ENCODE assay signal across 8 cellular contexts in the genomic region with DNA sequence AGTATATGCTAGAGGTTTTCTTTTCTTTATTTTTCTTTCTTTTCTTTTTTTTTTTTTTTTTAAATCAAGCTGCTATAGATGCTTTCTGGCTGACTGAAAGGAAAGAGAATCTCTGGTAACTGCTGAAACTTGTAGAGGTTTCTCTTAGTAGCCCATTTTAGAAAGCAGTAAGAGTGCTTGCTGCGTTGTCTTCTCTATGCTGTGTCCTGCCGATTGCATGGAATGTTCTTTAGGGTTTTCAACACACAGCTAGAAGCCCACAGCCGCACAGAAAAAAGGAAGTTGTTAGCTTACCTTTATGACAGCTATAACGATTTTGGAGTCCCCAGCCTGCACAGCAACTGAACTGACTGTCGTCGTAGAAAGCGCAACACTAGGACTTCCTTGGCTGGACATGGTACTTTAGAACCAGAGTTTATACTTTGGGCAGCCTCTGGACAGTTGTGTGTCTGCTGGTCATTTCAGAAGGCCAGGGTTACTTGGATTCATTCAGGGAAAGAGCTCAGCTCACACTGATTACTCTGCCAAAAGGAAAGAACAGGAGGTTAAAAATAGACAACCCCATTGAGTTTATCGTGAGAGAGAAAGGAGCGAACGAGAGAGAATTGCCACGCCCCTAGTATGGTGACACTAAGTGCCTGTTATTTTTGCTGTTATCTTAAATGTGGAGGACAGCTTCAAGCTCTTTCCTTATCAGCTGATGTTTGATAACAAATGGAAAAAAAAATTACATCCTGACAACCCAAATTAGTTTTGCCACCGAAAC. TPM values are rescaled to one million over a fixed set of nuclear protein-coding genes. Genes with fewer than 3 reads are reported as not detected.
A peak's percentile ranks its signal among the peaks of the same experiment; 100 is the strongest.
DNase-seq lines count a peak whose midpoint lies in the region; ATAC-seq and TF ChIP-seq lines count a peak whose summit lies in the region.

TSS of gene CCDC141 (minus strand) at position 592 of the 766 bp plus-strand sequence. CDS start at position 396, 196 bp downstream.

- intact Hi-C loops in mucosa of descending colon (cut with DNase I, micrococcal nuclease), result no loop called here

- H3K4me3 ChIP-seq in GM12865 (ENCODE audit: low read depth, low read length) (peak within 1 kb of the TSS; percentile 68), HUES48 (ENCODE audit: low read depth, low read length) (peak within 1 kb of the TSS; percentile 46), mucosa of descending colon (no peak within 1 kb of the TSS)

- no peaks in the 10 kb centered on the region for H3K9me3 Mint-ChIP-seq in activated naive CD4-positive, alpha-beta T cell treated with anti-CD3 and anti-CD28 coated beads, Interleukin-2, amount 50 U/mL, for 72 hours

- peak within 1 kb of the TSS; percentile 31 for H3K27ac ChIP-seq in HUES48 (ENCODE audit: low read depth, low read length)

- H3K9me3 ChIP-seq in HUES48 (ENCODE audit: control insufficient read depth, insufficient read depth, low read length) (no peaks in the 10 kb centered on the region), mucosa of descending colon (no peaks in the 10 kb centered on the region)

- no peaks in the 10 kb centered on the region for H3K27me3 ChIP-seq in HUES48 (ENCODE audit: control insufficient read depth, insufficient read depth, low read length)

- H3K36me3 ChIP-seq in HUES48 (ENCODE audit: control insufficient read depth, insufficient read depth, low read length) (peaks cover 9% of the 10 kb centered on the region), mucosa of descending colon (ENCODE audit: low read depth) (no peaks in the 10 kb centered on the region)

- DNase-seq in GM12865 (ENCODE audit: low read depth), result peak; percentile 52
- peak in 1 of 2 donors; percentile 21 for DNase-seq in activated naive CD4-positive, alpha-beta T cell treated with anti-CD3 and anti-CD28 coated beads, Interleukin-2, amount 50 U/mL, for 72 hours (ENCODE audit: low spot score in 2 of 2)
- DNase-seq in mucosa of descending colon, result peak in 1 of 3 donors; percentile 13
- DNase-seq in NCI-H526 (lab: John Stamatoyannopoulos, UW), result no peak
- no peak for DNase-seq in NCI-H1930 (lab: John Stamatoyannopoulos, UW)
- DNase-seq in activated effector memory CD4-positive, alpha-beta T cell treated with anti-CD3 and anti-CD28 coated beads, Interleukin-2, amount 50 U/mL, for 16 hours, result no peak

- H3K36me3 Mint-ChIP-seq in activated naive CD4-positive, alpha-beta T cell treated with anti-CD3 and anti-CD28 coated beads, Interleukin-2, amount 50 U/mL, for 72 hours, result peaks cover 0 to 5% of the 10 kb centered on the region in 2 donors

- peaks cover 41% of the 10 kb centered on the region for H3K4me1 ChIP-seq in HUES48 (ENCODE audit: control insufficient read depth, insufficient read depth, low read length)
- no peaks in the 10 kb centered on the region for H3K4me1 ChIP-seq in mucosa of descending colon (ENCODE audit: low read depth)

- ATAC-seq in GM21447 (IDR thresholded peaks at IDR 0.05; ENCODE audit: unreplicated experiment) (peak; percentile 64), mucosa of descending colon (peak; percentile 64)
- ATAC-seq in activated naive CD4-positive, alpha-beta T cell treated with anti-CD3 and anti-CD28 coated beads, Interleukin-2, amount 50 U/mL, for 72 hours, result peak; percentile 70 to 83

- peak within 1 kb of the TSS; percentile 53 for H3K9ac ChIP-seq in HUES48 (ENCODE audit: low read depth, low read length)

- H3K27ac Mint-ChIP-seq in activated naive CD4-positive, alpha-beta T cell treated with anti-CD3 and anti-CD28 coated beads, Interleukin-2, amount 50 U/mL, for 72 hours, result peak within 1 kb of the TSS; percentile 85 to 90

- TF ChIP-seq CTCF in GM12865 (IDR thresholded peaks at IDR 0.05; ENCODE audit: insufficient read depth, low read depth, low read length, missing control alignments) (no peak), mucosa of descending colon (IDR thresholded peaks at IDR 0.05) (no peak)

RNA-seq across cellular contexts. Expression of gene CCDC141, which starts in this region (rescaled TPM):
- total RNA-seq in activated naive CD4-positive, alpha-beta T cell treated with anti-CD3 and anti-CD28 coated beads, Interleukin-2, amount 50 U/mL, for 72 hours, result 10 to 100 TPM in 1 of 2 donors, 1 to 10 TPM in 1; 6.1 to 10.6 TPM
- 1 to 10 TPM; 1.5 to 7.4 (median 1.8) TPM for total RNA-seq in mucosa of descending colon
